In genomic region chr2:207039225-207039624, GRCh38 we compare ENCODE assay signal across 22 cellular contexts.
DNase-seq lines count a peak whose midpoint lies in the region; FAIRE-seq and TF ChIP-seq lines count a peak whose summit lies in the region.
"Had no signal": no experiment of that assay in that cellular context is flagged by ENCODE, and none has a peak within 500 bp of the region (broad histone marks: within the 10 kb centered on the region; RNA-seq: fewer than 3 reads in every experiment).

No MANE protein-coding gene starts in this region.

- H2AFZ ChIP-seq in keratinocyte (ENCODE audit: control insufficient read depth, low read length), result no peak overlapping the region

- no peaks in the 10 kb centered on the region for H3K36me3 ChIP-seq in keratinocyte (ENCODE audit: control insufficient read depth in 2 of 2, extremely low read depth in 1 of 2, insufficient read depth in 2 of 2, low read length in 2 of 2)
- no peaks in the 10 kb centered on the region for H3K36me3 ChIP-seq in brain microvascular endothelial cell (replicated peaks)
- H3K36me3 ChIP-seq: HAP-1, SJSA1 had no signal

- no peaks in the 10 kb centered on the region for H4K20me1 ChIP-seq in keratinocyte (ENCODE audit: control insufficient read depth, extremely low read depth, insufficient read depth, low read length)

- H3K27me3 ChIP-seq in keratinocyte (ENCODE audit: control insufficient read depth, extremely low read depth, insufficient read depth, low read length) (no peaks in the 10 kb centered on the region), brain microvascular endothelial cell (replicated peaks) (no peaks in the 10 kb centered on the region)
- H3K27me3 ChIP-seq: SJSA1 had no signal

- DNase-seq in COLO668 (lab: John Stamatoyannopoulos, UW; ENCODE audit: unreplicated experiment) (peak; percentile 58), DMS53 (lab: John Stamatoyannopoulos, UW) (peak; percentile 90), SHP77 treated with DMSO at 0.1 percent for 48 hours (lab: John Stamatoyannopoulos, UW) (peak; percentile 68), keratinocyte (ENCODE audit: low read depth, low spot score) (no peak), brain microvascular endothelial cell (no peak)
- DNase-seq in activated effector memory CD4-positive, alpha-beta T cell treated with Interleukin-2 at 50 U/mL for 16 hours, result no peak
- DNase-seq in activated CD4-positive, alpha-beta T cell treated with anti-CD3 and anti-CD28 coated beads for 48 hours, result no peak
- DNase-seq: ACHN, AML-193, Caco-2, Kasumi-1, NCI-H1105, NCI-H2227 treated with DMSO at 0.1 percent for 48 hours, NCI-H526 treated with DMSO at 0.1 percent for 48 hours, PC-3, SW 1271 had no signal

- dilution Hi-C loops in keratinocyte (cut with MboI; ENCODE audit: extremely low pct_ligation_motif_present, low sequenced_read_pairs), result no loop called here

- no peaks in the 10 kb centered on the region for H3K9me3 ChIP-seq in keratinocyte (ENCODE audit: control insufficient read depth, low read depth, low read length)
- H3K9me3 ChIP-seq: Caco-2, HAP-1, SJSA1 had no signal

- no peaks in the 10 kb centered on the region for H3K4me1 ChIP-seq in keratinocyte (ENCODE audit: control insufficient read depth, extremely low read depth, insufficient read depth, low read length)
- H3K4me1 ChIP-seq: Caco-2 had no signal

- peak; percentile 20 for FAIRE-seq in keratinocyte (lab: Jason Lieb, UNC)
- FAIRE-seq: GM19239, HTR-8/SVneo had no signal

- H3K79me2 ChIP-seq in keratinocyte (ENCODE audit: control insufficient read depth, insufficient read depth, low read length), result no peaks in the 10 kb centered on the region

- no peaks in the 10 kb centered on the region for H3K9me1 ChIP-seq in keratinocyte (ENCODE audit: control insufficient read depth, extremely low read depth, insufficient read depth, low read length)

- no peak overlapping the region for H3K4me3 ChIP-seq in keratinocyte (ENCODE audit: control insufficient read depth in 2 of 3, extremely low read depth in 1 of 3, insufficient read depth in 2 of 3, low read depth in 1 of 3, low read length in 3 of 3)
- H3K4me3 ChIP-seq in brain microvascular endothelial cell (ENCODE audit: low read depth, low read length), result no peak overlapping the region
- H3K4me3 ChIP-seq: HAP-1, SJSA1 had no signal

- no peak overlapping the region for H3K4me2 ChIP-seq in keratinocyte (ENCODE audit: control insufficient read depth, extremely low read depth, insufficient read depth, low read depth, low read length)

- in situ Hi-C loops in brain microvascular endothelial cell (cut with HindIII; ENCODE audit: low pct_ligation_motif_present, low sequenced_read_pairs), result no loop called here

- H3K9ac ChIP-seq in keratinocyte (ENCODE audit: control insufficient read depth, extremely low read depth, insufficient read depth, low read length), result no peak overlapping the region

- TF ChIP-seq CTCF in keratinocyte (optimal IDR thresholded peaks at IDR 0.05 in 1 of 3, IDR thresholded peaks at IDR 0.05 in 1 of 3, conservative IDR thresholded peaks at IDR 0.05 in 1 of 3; ENCODE audit: extremely low read depth in 1 of 3, insufficient read depth in 2 of 3, low read length in 3 of 3) (peak in 1 of 3 experiments; percentile 5), brain microvascular endothelial cell (IDR thresholded peaks at IDR 0.05; ENCODE audit: low read depth, low read length, missing control alignments) (no peak)

- H3K27ac ChIP-seq in keratinocyte (ENCODE audit: control insufficient read depth, insufficient read depth, low read length), result no peak overlapping the region
- H3K27ac ChIP-seq in brain microvascular endothelial cell, result no peak overlapping the region
- H3K27ac ChIP-seq: HL-60, RWPE1, SJSA1 had no signal

Comparison
In these comparisons a context has a peak if more than half of its experiments do, and no peak if none do; other contexts are left out.
1. DNase-seq: peak in COLO668 (single experiment), DMS53 (single experiment) and SHP77 treated with DMSO at 0.1 percent for 48 hours (single experiment); none in keratinocyte (single experiment), brain microvascular endothelial cell (single experiment), activated effector memory CD4-positive, alpha-beta T cell treated with Interleukin-2 at 50 U/mL for 16 hours (single experiment) and activated CD4-positive, alpha-beta T cell treated with anti-CD3 and anti-CD28 coated beads for 48 hours (single experiment).